16 cellular contexts compared by ENCODE assay signal in the genomic region with DNA sequence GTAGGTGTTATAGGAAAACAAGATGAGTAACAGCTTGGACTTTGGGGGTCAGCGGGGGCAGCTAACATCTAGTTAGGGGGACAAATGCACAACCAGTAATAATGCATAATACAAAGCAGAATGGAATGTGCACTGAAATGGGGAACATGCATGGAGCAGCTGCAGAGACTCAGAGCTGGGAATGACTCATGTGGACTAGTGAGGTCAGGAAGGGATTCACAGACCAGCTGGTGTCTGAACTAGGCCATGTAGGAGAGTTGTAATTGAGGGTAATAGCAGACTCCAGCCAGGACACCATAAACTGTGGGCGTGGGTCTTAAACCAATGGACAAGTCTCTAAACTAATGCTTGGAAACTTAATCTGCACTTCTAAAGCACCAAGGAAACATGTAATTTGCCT.
DNase-seq lines count a peak whose midpoint lies in the region; ATAC-seq and TF ChIP-seq lines count a peak whose summit lies in the region.
"Had no signal": no experiment of that assay in that cellular context is flagged by ENCODE, and none has a peak within 500 bp of the region (broad histone marks: within the 10 kb centered on the region; RNA-seq: fewer than 3 reads in every experiment).

No MANE protein-coding gene starts in this region.

- intact Hi-C loops in transverse colon (cut with DNase I; ENCODE audit: low total_unique reads), result no loop called here

- no peaks in the 10 kb centered on the region for H3K9me3 Mint-ChIP-seq in immature natural killer cell
- H3K9me3 Mint-ChIP-seq: activated CD4-positive, alpha-beta memory T cell treated with anti-CD3 and anti-CD28 coated beads, Interleukin-2, amount 10 ng/mL, durations not matched to agents 7 days and 5 days; activated naive CD8-positive, alpha-beta T cell treated with anti-CD3 and anti-CD28 coated beads, Interleukin-2, amount 10 ng/mL, durations not matched to agents 7 days and 5 days; type B pancreatic cell had no signal

- no peaks in the 10 kb centered on the region for H3K4me1 Mint-ChIP-seq in immature natural killer cell
- H3K4me1 Mint-ChIP-seq: activated CD4-positive, alpha-beta memory T cell treated with anti-CD3 and anti-CD28 coated beads, Interleukin-2, amount 10 ng/mL, durations not matched to agents 7 days and 5 days; activated naive CD8-positive, alpha-beta T cell treated with anti-CD3 and anti-CD28 coated beads, Interleukin-2, amount 10 ng/mL, durations not matched to agents 7 days and 5 days; memory B cell had no signal

- 39 to 49% methylated on average over 2 of the region's 2 CpGs for WGBS in transverse colon (ENCODE audit: low coverage in 1 of 2), 2 donors

- H3K27me3 Mint-ChIP-seq in immature natural killer cell (ENCODE audit: low read depth in 3 of 3), result peaks cover 2 to 10% (median 2%) of the 10 kb centered on the region in 3 donors
- H3K27me3 Mint-ChIP-seq: activated CD4-positive, alpha-beta memory T cell treated with anti-CD3 and anti-CD28 coated beads, Interleukin-2, amount 10 ng/mL, durations not matched to agents 7 days and 5 days; activated naive CD8-positive, alpha-beta T cell treated with anti-CD3 and anti-CD28 coated beads, Interleukin-2, amount 10 ng/mL, durations not matched to agents 7 days and 5 days had no signal

- no peak for TF ChIP-seq CTCF in transverse colon (IDR thresholded peaks at IDR 0.05)

- no peak overlapping the region for H3K4me3 ChIP-seq in transverse colon
- H3K4me3 ChIP-seq: right atrium auricular region had no signal

- DNase-seq in NCI-H82 (lab: John Stamatoyannopoulos, UW) (peak; percentile 11), NCI-H82 treated with DMSO at 0.1 percent for 48 hours (lab: John Stamatoyannopoulos, UW; ENCODE audit: unreplicated experiment) (no peak), amniotic epithelial cell (ENCODE audit: low read depth) (peak; percentile 93), hepatic stellate cell (ENCODE audit: low spot score) (peak; percentile 15), transverse colon (peak; percentile 35), immature natural killer cell (no peak)
- no peak for DNase-seq in activated CD4-positive, alpha-beta T cell treated with anti-CD3 and anti-CD28 coated beads, Interleukin-2, amount 50 U/mL, for 48 hours
- DNase-seq: activated CD4-positive, alpha-beta memory T cell treated with anti-CD3 and anti-CD28 coated beads, Interleukin-2, amount 10 ng/mL, durations not matched to agents 7 days and 5 days; activated naive CD8-positive, alpha-beta T cell treated with anti-CD3 and anti-CD28 coated beads, Interleukin-2, amount 10 ng/mL, durations not matched to agents 7 days and 5 days; DND-41; SIG-M5 had no signal

- no peak for TF ChIP-seq POLR2A in transverse colon (IDR thresholded peaks at IDR 0.05)

- H3K4me3 Mint-ChIP-seq in immature natural killer cell, result no peak overlapping the region
- H3K4me3 Mint-ChIP-seq: activated CD4-positive, alpha-beta memory T cell treated with anti-CD3 and anti-CD28 coated beads, Interleukin-2, amount 10 ng/mL, durations not matched to agents 7 days and 5 days; activated naive CD8-positive, alpha-beta T cell treated with anti-CD3 and anti-CD28 coated beads, Interleukin-2, amount 10 ng/mL, durations not matched to agents 7 days and 5 days; memory B cell; type B pancreatic cell had no signal

- peak overlapping the region in 2 of 4 donors; percentile 11 to 28 for H3K27ac ChIP-seq in transverse colon
- H3K27ac ChIP-seq: 22Rv1, right atrium auricular region had no signal

- no peak overlapping the region for H3K27ac Mint-ChIP-seq in immature natural killer cell
- H3K27ac Mint-ChIP-seq: activated CD4-positive, alpha-beta memory T cell treated with anti-CD3 and anti-CD28 coated beads, Interleukin-2, amount 10 ng/mL, durations not matched to agents 7 days and 5 days; activated naive CD8-positive, alpha-beta T cell treated with anti-CD3 and anti-CD28 coated beads, Interleukin-2, amount 10 ng/mL, durations not matched to agents 7 days and 5 days; memory B cell; type B pancreatic cell had no signal

- no peaks in the 10 kb centered on the region for H3K9me3 ChIP-seq in transverse colon
- H3K9me3 ChIP-seq: right atrium auricular region had no signal

- H3K4me1 ChIP-seq in transverse colon, result peaks cover 0 to 10% (median 0%) of the 10 kb centered on the region in 4 donors
- H3K4me1 ChIP-seq: right atrium auricular region had no signal

- in situ Hi-C loops in transverse colon (cut with MboI; ENCODE audit: low pct_ligation_motif_present in 1 of 4, low pct_unique_long_range_greater_than_20kb in 1 of 4, low sequenced_read_pairs in 3 of 4), result no loop called here

- no peaks in the 10 kb centered on the region for H3K27me3 ChIP-seq in transverse colon
- H3K27me3 ChIP-seq: right atrium auricular region had no signal

- no peaks in the 10 kb centered on the region for H3K36me3 ChIP-seq in transverse colon
- H3K36me3 ChIP-seq: right atrium auricular region had no signal

- no peak for TF ChIP-seq EP300 in transverse colon (IDR thresholded peaks at IDR 0.05; ENCODE audit: low read depth)

- no peaks in the 10 kb centered on the region for H3K36me3 Mint-ChIP-seq in immature natural killer cell
- H3K36me3 Mint-ChIP-seq: activated naive CD8-positive, alpha-beta T cell treated with anti-CD3 and anti-CD28 coated beads, Interleukin-2, amount 10 ng/mL, durations not matched to agents 7 days and 5 days; memory B cell; type B pancreatic cell had no signal

- ATAC-seq in HG03135 (IDR thresholded peaks at IDR 0.05; ENCODE audit: unreplicated experiment), result no peak

Comparison
In these comparisons a context has a peak if more than half of its experiments do, and no peak if none do; other contexts are left out.
1. DNase-seq: peak in NCI-H82 (single experiment), amniotic epithelial cell (single experiment), hepatic stellate cell (single experiment) and transverse colon (single experiment); none in NCI-H82 treated with DMSO at 0.1 percent for 48 hours (single experiment), activated CD4-positive, alpha-beta T cell treated with anti-CD3 and anti-CD28 coated beads, Interleukin-2, amount 50 U/mL, for 48 hours (0 of 2) and immature natural killer cell (0 of 3).